Comparison of ENCODE assay signal across 21 cellular contexts in genomic region chr22:27242474-27242873, GRCh38.
"Had no signal": no experiment of that assay in that cellular context is flagged by ENCODE, and none has a peak within 500 bp of the region (broad histone marks: within the 10 kb centered on the region; RNA-seq: fewer than 3 reads in every experiment).

No MANE protein-coding gene starts in this region.

- H3K4me1 ChIP-seq: left lung had no signal

- DNase-seq: activated CD4-positive, alpha-beta T cell treated with anti-CD3 and anti-CD28 coated beads, Interleukin-2, amount 10 ng/mL, durations not matched to agents 7 days and 5 days; activated CD4-positive, CD25-positive, alpha-beta regulatory T cell treated with anti-CD3 and anti-CD28 coated beads, Interleukin-2, amount 50 U/mL, for 72 hours; activated CD8-positive, alpha-beta T cell treated with anti-CD3 and anti-CD28 coated beads for 36 hours; activated gamma-delta T cell treated with Interleukin-2 at 50 U/mL for 16 hours; cortex of kidney; immature natural killer cell; left lung; natural killer cell; occipital lobe; stimulated activated CD4-positive, alpha-beta T cell treated with anti-CD3 and anti-CD28 coated beads, Interleukin-4, amount 100 ng/mL, for 24 hours; stimulated activated naive CD4-positive, alpha-beta T cell treated with Interleukin-2 at 50 U/mL for 16 hours; T-helper 1 cell; WERI-Rb-1 had no signal

- H3K4me3 ChIP-seq: gastroesophageal sphincter, heart right ventricle, left lung, lung, spleen, tibial nerve had no signal

- H3K27ac ChIP-seq: epithelial cell of prostate, left lung, tibial nerve, WERI-Rb-1 had no signal

- H3K9me3 ChIP-seq: gastroesophageal sphincter, left lung, spleen had no signal

- H3K36me3 Mint-ChIP-seq: activated naive CD4-positive, alpha-beta T cell treated with anti-CD3 and anti-CD28 coated beads, Interleukin-2, amount 50 U/mL, for 24 hours; immature natural killer cell; natural killer cell had no signal

- H3K36me3 ChIP-seq: gastroesophageal sphincter, heart right ventricle, left lung, spleen, tibial nerve, WERI-Rb-1 had no signal

- ATAC-seq: activated CD8-positive, alpha-beta T cell treated with anti-CD3 and anti-CD28 coated beads for 36 hours; left lung; natural killer cell had no signal

- H3K27me3 Mint-ChIP-seq: activated CD4-positive, alpha-beta T cell treated with anti-CD3 and anti-CD28 coated beads, Interleukin-2, amount 10 ng/mL, durations not matched to agents 7 days and 5 days had no signal

- H3K4me3 Mint-ChIP-seq: activated CD4-positive, alpha-beta T cell treated with anti-CD3 and anti-CD28 coated beads, Interleukin-2, amount 10 ng/mL, durations not matched to agents 7 days and 5 days; activated CD8-positive, alpha-beta T cell treated with anti-CD3 and anti-CD28 coated beads for 36 hours; activated naive CD4-positive, alpha-beta T cell treated with anti-CD3 and anti-CD28 coated beads, Interleukin-2, amount 50 U/mL, for 24 hours; activated T-helper 1 cell treated with anti-CD3 and anti-CD28 coated beads, Interleukin-12 subunit alpha, Interleukin-12 subunit beta, Interleukin-2, Interleukin-4 antibody, amounts not matched to agents 30 ng/mL and 10 ng/mL and 1 ng/mL, durations not matched to agents 14 hours and 24 hours and 36 hours; immature natural killer cell; natural killer cell had no signal

- H3K27ac Mint-ChIP-seq: activated CD4-positive, alpha-beta T cell treated with anti-CD3 and anti-CD28 coated beads, Interleukin-2, amount 10 ng/mL, durations not matched to agents 7 days and 5 days; activated CD8-positive, alpha-beta T cell treated with anti-CD3 and anti-CD28 coated beads for 36 hours; activated naive CD4-positive, alpha-beta T cell treated with anti-CD3 and anti-CD28 coated beads, Interleukin-2, amount 50 U/mL, for 24 hours; activated T-helper 1 cell treated with anti-CD3 and anti-CD28 coated beads, Interleukin-12 subunit alpha, Interleukin-12 subunit beta, Interleukin-2, Interleukin-4 antibody, amounts not matched to agents 30 ng/mL and 10 ng/mL and 1 ng/mL, durations not matched to agents 14 hours and 24 hours and 36 hours; immature natural killer cell; natural killer cell had no signal

- H3K9me3 Mint-ChIP-seq: activated naive CD4-positive, alpha-beta T cell treated with anti-CD3 and anti-CD28 coated beads, Interleukin-2, amount 50 U/mL, for 24 hours; immature natural killer cell had no signal

- H3K27me3 ChIP-seq: gastroesophageal sphincter, tibial nerve had no signal
